Comparison of ENCODE assay signal across 1 cellular context in genomic region chr19:36115453-36116343, GRCh38.
TF ChIP-seq lines count a peak whose summit lies in the region.

A gene with protein sequence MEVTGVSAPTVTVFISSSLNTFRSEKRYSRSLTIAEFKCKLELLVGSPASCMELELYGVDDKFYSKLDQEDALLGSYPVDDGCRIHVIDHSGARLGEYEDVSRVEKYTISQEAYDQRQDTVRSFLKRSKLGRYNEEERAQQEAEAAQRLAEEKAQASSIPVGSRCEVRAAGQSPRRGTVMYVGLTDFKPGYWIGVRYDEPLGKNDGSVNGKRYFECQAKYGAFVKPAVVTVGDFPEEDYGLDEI (plus strand): TSS chr19:36115468. CDS start chr19:36115561, 93 bp downstream.

TF ChIP-seq in WTC11, 78 proteins besides CTCF, POLR2A, EP300 and RAD21 (continued from another document):
- TF ChIP-seq, protein P1, sequence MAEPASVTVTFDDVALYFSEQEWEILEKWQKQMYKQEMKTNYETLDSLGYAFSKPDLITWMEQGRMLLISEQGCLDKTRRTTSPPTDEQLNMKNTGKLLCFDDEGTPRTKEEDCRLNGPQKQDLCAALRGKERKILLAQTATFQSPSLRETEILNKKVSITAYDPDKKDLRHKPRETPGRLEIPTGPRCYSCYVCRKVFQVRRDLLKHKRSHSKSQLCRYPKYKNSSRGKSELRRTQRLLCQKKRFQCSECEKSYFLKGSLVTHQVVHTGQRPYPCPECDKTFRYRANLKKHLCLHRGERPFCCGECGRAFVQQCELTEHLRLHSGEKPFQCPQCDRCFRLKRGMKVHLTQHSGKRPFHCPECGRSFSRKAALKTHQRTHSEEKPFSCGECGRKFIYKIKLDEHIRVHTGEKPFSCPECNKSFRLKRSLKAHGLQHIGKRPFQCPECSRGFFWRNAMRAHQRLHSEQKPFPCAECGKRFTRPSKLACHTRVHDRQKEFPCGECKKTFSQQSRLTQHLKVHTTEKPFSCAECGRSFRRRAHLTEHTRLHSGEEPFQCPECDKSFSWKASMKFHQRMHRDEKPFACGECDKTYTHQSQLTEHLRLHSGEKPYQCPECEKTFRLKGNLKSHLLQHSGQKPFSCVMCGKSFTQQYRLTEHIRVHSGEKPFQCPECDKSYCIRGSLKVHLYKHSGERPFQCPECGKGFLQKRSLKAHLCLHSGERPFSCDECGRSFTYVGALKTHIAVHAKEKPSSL (CRISPR knock-in tag; conservative IDR thresholded peaks at IDR 0.05), result no peak
- no peak for TF ChIP-seq KAT7 (CRISPR knock-in tag; IDR thresholded peaks at IDR 0.05; ENCODE audit: borderline replicate concordance)
